Comparison of ENCODE assay signal across 12 cellular contexts in genomic region chr2:33498291-33498956, GRCh38.
DNase-seq lines count a peak whose midpoint lies in the region; ATAC-seq lines count a peak whose summit lies in the region.
"Had no signal": no experiment of that assay in that cellular context is flagged by ENCODE, and none has a peak within 500 bp of the region (broad histone marks: within the 10 kb centered on the region; RNA-seq: fewer than 3 reads in every experiment).

No MANE protein-coding gene starts in this region.

- no peaks in the 10 kb centered on the region for H3K36me3 ChIP-seq in BLaER1 treated with 17β-estradiol and CSF1 and Interleukin-3, amounts not matched to agents 10 nM and 100 nM

- 0 out of 22 replicates have a peak, but pooled peaks cover 0 to 1% (median 0%) of the 10 kb centered on the region in 11 experiments for H3K9me3 ChIP-seq in BLaER1 treated with 17β-estradiol and CSF1 and Interleukin-3, amounts not matched to agents 10 nM and 100 nM (replicated peaks in 1 of 11)

- no peak overlapping the region for H3K9ac ChIP-seq in BLaER1 treated with 17β-estradiol and CSF1 and Interleukin-3, amounts not matched to agents 10 nM and 100 nM

- peak overlapping the region; percentile 67 for H3K4me3 Mint-ChIP-seq in activated naive CD8-positive, alpha-beta T cell treated with anti-CD3 and anti-CD28 coated beads, Interleukin-2, amount 50 U/mL, for 24 hours
- H3K4me3 Mint-ChIP-seq: CD4-positive, CD25-positive, alpha-beta regulatory T cell had no signal

- peak overlapping the region; percentile 40 for H3K27ac Mint-ChIP-seq in activated naive CD8-positive, alpha-beta T cell treated with anti-CD3 and anti-CD28 coated beads, Interleukin-2, amount 50 U/mL, for 24 hours
- H3K27ac Mint-ChIP-seq: activated naive CD4-positive, alpha-beta T cell treated with anti-CD3 and anti-CD28 coated beads, Interleukin-2, amount 50 U/mL, for 72 hours; natural killer cell had no signal

- H3K27me3 Mint-ChIP-seq in activated naive CD8-positive, alpha-beta T cell treated with anti-CD3 and anti-CD28 coated beads, Interleukin-2, amount 50 U/mL, for 24 hours = peaks cover 6% of the 10 kb centered on the region
- H3K27me3 Mint-ChIP-seq: CD4-positive, CD25-positive, alpha-beta regulatory T cell had no signal

- peaks cover 0 to 85% (median 39%) of the 10 kb centered on the region in 10 experiments; a peak in 11 of 20 replicates for H3K4me1 ChIP-seq in BLaER1 treated with 17β-estradiol and CSF1 and Interleukin-3, amounts not matched to agents 10 nM and 100 nM

- no peak overlapping the region for H3K4me3 ChIP-seq in BLaER1 treated with 17β-estradiol and CSF1 and Interleukin-3, amounts not matched to agents 10 nM and 100 nM

- no peak for DNase-seq in activated naive CD8-positive, alpha-beta T cell treated with anti-CD3 and anti-CD28 coated beads, Interleukin-2, amount 50 U/mL, for 24 hours
- DNase-seq in midbrain (lab: John Stamatoyannopoulos, UW) = no peak
- no peak for DNase-seq in cerebellar nuclear complex (lab: John Stamatoyannopoulos, UW)
- DNase-seq in NCI-H1417 treated with DMSO at 0.1 percent for 48 hours (lab: John Stamatoyannopoulos, UW) = no peak
- DNase-seq: CD4-positive, CD25-positive, alpha-beta regulatory T cell; natural killer cell; NCI-H1930 had no signal

- no peaks in the 10 kb centered on the region for H3K27me3 ChIP-seq in BLaER1 treated with 17β-estradiol and CSF1 and Interleukin-3, amounts not matched to agents 10 nM and 100 nM

- H3K4me2 ChIP-seq in BLaER1 treated with 17β-estradiol and CSF1 and Interleukin-3, amounts not matched to agents 10 nM and 100 nM = peak overlapping the region in 7 of 11 experiments; percentile 48 to 71 (median 57); a peak in 12 of 22 replicates

- peak overlapping the region in 9 of 11 experiments; percentile 11 to 76 (median 48); a peak in 13 of 22 replicates for H3K27ac ChIP-seq in BLaER1 treated with 17β-estradiol and CSF1 and Interleukin-3, amounts not matched to agents 10 nM and 100 nM

- H3K36me3 Mint-ChIP-seq in activated naive CD8-positive, alpha-beta T cell treated with anti-CD3 and anti-CD28 coated beads, Interleukin-2, amount 50 U/mL, for 24 hours (ENCODE audit: low read depth) = no peaks in the 10 kb centered on the region
- H3K36me3 Mint-ChIP-seq: activated naive CD4-positive, alpha-beta T cell treated with anti-CD3 and anti-CD28 coated beads, Interleukin-2, amount 50 U/mL, for 72 hours; natural killer cell had no signal

- peaks cover 59% of the 10 kb centered on the region for H3K4me1 Mint-ChIP-seq in activated naive CD8-positive, alpha-beta T cell treated with anti-CD3 and anti-CD28 coated beads, Interleukin-2, amount 50 U/mL, for 24 hours

- H4K20me1 ChIP-seq in BLaER1 treated with 17β-estradiol and CSF1 and Interleukin-3, amounts not matched to agents 10 nM and 100 nM = no peaks in the 10 kb centered on the region

- ATAC-seq in GM19035 (IDR thresholded peaks at IDR 0.05; ENCODE audit: unreplicated experiment) (peak; percentile 15), HG03342 (IDR thresholded peaks at IDR 0.05; ENCODE audit: unreplicated experiment) (peak; percentile 31), HG02623 (IDR thresholded peaks at IDR 0.05; ENCODE audit: unreplicated experiment) (no peak)
- ATAC-seq in activated naive CD8-positive, alpha-beta T cell treated with anti-CD3 and anti-CD28 coated beads, Interleukin-2, amount 50 U/mL, for 24 hours = peak; percentile 35
- ATAC-seq: activated naive CD4-positive, alpha-beta T cell treated with anti-CD3 and anti-CD28 coated beads, Interleukin-2, amount 50 U/mL, for 72 hours had no signal

- no peaks in the 10 kb centered on the region for H3K9me3 Mint-ChIP-seq in activated naive CD8-positive, alpha-beta T cell treated with anti-CD3 and anti-CD28 coated beads, Interleukin-2, amount 50 U/mL, for 24 hours
- H3K9me3 Mint-ChIP-seq: CD4-positive, CD25-positive, alpha-beta regulatory T cell; natural killer cell had no signal
